ENCODE assay signal across 13 cellular contexts in the genomic region with DNA sequence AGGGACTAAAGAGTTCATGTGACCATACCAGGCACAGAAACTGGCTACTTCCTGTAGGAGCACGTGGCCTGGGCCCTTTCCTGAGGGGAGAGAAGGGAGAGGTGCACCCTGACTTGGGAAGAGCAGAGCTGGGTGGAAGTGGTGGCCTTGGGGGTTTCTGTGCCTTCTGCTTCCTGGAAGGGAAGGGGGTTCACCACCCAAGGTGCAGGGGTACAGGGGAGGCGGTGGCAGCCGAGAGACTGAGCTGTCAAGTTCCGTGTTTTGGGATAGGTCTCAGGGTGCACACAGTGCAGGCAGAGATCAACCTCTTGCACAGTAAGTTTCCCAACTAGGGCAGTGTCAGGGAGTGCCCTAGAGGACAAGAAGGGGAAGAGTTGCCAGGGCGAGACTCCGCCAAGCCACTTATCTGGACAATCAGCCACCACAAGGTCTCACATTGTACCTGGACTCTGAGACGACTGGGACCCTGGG. TPM values are rescaled to one million over a fixed set of nuclear protein-coding genes. Genes with fewer than 3 reads are reported as not detected.
A peak's percentile ranks its signal among the peaks of the same experiment; 100 is the strongest.
DNase-seq lines count a peak whose midpoint lies in the region; ATAC-seq and TF ChIP-seq lines count a peak whose summit lies in the region.
"Had no signal": no experiment of that assay in that cellular context is flagged by ENCODE, and none has a peak within 500 bp of the region (broad histone marks: within the 10 kb centered on the region; RNA-seq: fewer than 3 reads in every experiment).

No MANE protein-coding gene starts in this region.

- H3K4me3 ChIP-seq in right lobe of liver (no peak overlapping the region), thyroid gland (replicated peaks in 1 of 3) (no peak overlapping the region), MG63 (no peak overlapping the region)
- H3K4me3 ChIP-seq: tibial artery had no signal

- no peaks in the 10 kb centered on the region for H3K9me3 ChIP-seq in right lobe of liver
- H3K9me3 ChIP-seq in thyroid gland: no peaks in the 10 kb centered on the region
- no peaks in the 10 kb centered on the region for H3K9me3 ChIP-seq in MG63
- H3K9me3 ChIP-seq: tibial artery had no signal

- no peaks in the 10 kb centered on the region for H3K27me3 Mint-ChIP-seq in activated naive CD4-positive, alpha-beta T cell treated with anti-CD3 and anti-CD28 coated beads for 36 hours (ENCODE audit: low read depth)
- H3K27me3 Mint-ChIP-seq in activated CD8-positive, alpha-beta T cell treated with anti-CD3 and anti-CD28 coated beads, Interleukin-2, amount 10 ng/mL, durations not matched to agents 7 days and 5 days (ENCODE audit: low read depth): no peaks in the 10 kb centered on the region

- peaks cover 12% of the 10 kb centered on the region for H3K36me3 Mint-ChIP-seq in activated naive CD4-positive, alpha-beta T cell treated with anti-CD3 and anti-CD28 coated beads for 36 hours (ENCODE audit: low read depth)
- H3K36me3 Mint-ChIP-seq in activated CD8-positive, alpha-beta T cell treated with anti-CD3 and anti-CD28 coated beads, Interleukin-2, amount 10 ng/mL, durations not matched to agents 7 days and 5 days (ENCODE audit: low read depth): peaks cover 29% of the 10 kb centered on the region

- intact Hi-C loops in activated naive CD4-positive, alpha-beta T cell treated with anti-CD3 and anti-CD28 coated beads for 36 hours (cut with micrococcal nuclease): no loop called here
- intact Hi-C loops in right lobe of liver (cut with DNase I) (no loop called here), thyroid gland (cut with DNase I) (no loop called here)

- DNase-seq in activated naive CD4-positive, alpha-beta T cell treated with anti-CD3 and anti-CD28 coated beads for 36 hours: no peak
- DNase-seq in activated naive CD4-positive, alpha-beta T cell treated with anti-CD3 and anti-CD28 coated beads, Interleukin-2, amount 50 U/mL, for 16 hours: no peak
- no peak for DNase-seq in activated CD8-positive, alpha-beta T cell treated with anti-CD3 and anti-CD28 coated beads, Interleukin-2, amount 10 ng/mL, durations not matched to agents 7 days and 5 days
- DNase-seq in right lobe of liver (peak in 1 of 3 donors; percentile 56), thyroid gland (peak; percentile 65 to 68), MG63 (no peak), SIG-M5 treated with dmso at 0.1 percent for 504 hours (lab: John Stamatoyannopoulos, UW; ENCODE audit: unreplicated experiment) (no peak), activated gamma-delta T cell (lab: John Stamatoyannopoulos, UW) (no peak)
- DNase-seq: AML-193; NCI-H146; stimulated activated CD4-positive, alpha-beta T cell treated with anti-CD3 and anti-CD28 coated beads, Interleukin-2, amount 100 ng/mL, for 24 hours; tibial artery had no signal

- CTCF ChIA-PET in activated naive CD4-positive, alpha-beta T cell treated with anti-CD3 and anti-CD28 coated beads for 36 hours (lab: Charles Lee): no interaction called here
- CTCF ChIA-PET in activated CD8-positive, alpha-beta T cell treated with anti-CD3 and anti-CD28 coated beads, Interleukin-2, amount 10 ng/mL, durations not matched to agents 7 days and 5 days (lab: Charles Lee): no interaction called here

- TF ChIP-seq POLR2A in right lobe of liver (IDR thresholded peaks at IDR 0.05) (no peak), thyroid gland (IDR thresholded peaks at IDR 0.05) (no peak)

- no peak overlapping the region for H3K4me3 Mint-ChIP-seq in activated naive CD4-positive, alpha-beta T cell treated with anti-CD3 and anti-CD28 coated beads for 36 hours
- H3K4me3 Mint-ChIP-seq in activated CD8-positive, alpha-beta T cell treated with anti-CD3 and anti-CD28 coated beads, Interleukin-2, amount 10 ng/mL, durations not matched to agents 7 days and 5 days: no peak overlapping the region
- H3K4me3 Mint-ChIP-seq: neural crest cell had no signal

- H3K9me3 Mint-ChIP-seq in activated naive CD4-positive, alpha-beta T cell treated with anti-CD3 and anti-CD28 coated beads for 36 hours: no peaks in the 10 kb centered on the region
- no peaks in the 10 kb centered on the region for H3K9me3 Mint-ChIP-seq in activated CD8-positive, alpha-beta T cell treated with anti-CD3 and anti-CD28 coated beads, Interleukin-2, amount 10 ng/mL, durations not matched to agents 7 days and 5 days (ENCODE audit: insufficient read depth)
- H3K9me3 Mint-ChIP-seq: neural crest cell had no signal

- H3K27ac Mint-ChIP-seq in activated naive CD4-positive, alpha-beta T cell treated with anti-CD3 and anti-CD28 coated beads for 36 hours: peak overlapping the region; percentile 11
- H3K27ac Mint-ChIP-seq in activated CD8-positive, alpha-beta T cell treated with anti-CD3 and anti-CD28 coated beads, Interleukin-2, amount 10 ng/mL, durations not matched to agents 7 days and 5 days: peak overlapping the region; percentile 46

- no peak for ATAC-seq in activated CD8-positive, alpha-beta T cell treated with anti-CD3 and anti-CD28 coated beads, Interleukin-2, amount 10 ng/mL, durations not matched to agents 7 days and 5 days
- peak; percentile 69 to 87 (median 71) for ATAC-seq in right lobe of liver

- no peak overlapping the region for H3K27ac ChIP-seq in right lobe of liver
- H3K27ac ChIP-seq in thyroid gland: peak overlapping the region in 2 of 3 donors; percentile 21 to 68
- H3K27ac ChIP-seq: tibial artery had no signal

- H3K4me1 Mint-ChIP-seq in activated naive CD4-positive, alpha-beta T cell treated with anti-CD3 and anti-CD28 coated beads for 36 hours (ENCODE audit: low read depth): peaks cover 8% of the 10 kb centered on the region
- H3K4me1 Mint-ChIP-seq in activated CD8-positive, alpha-beta T cell treated with anti-CD3 and anti-CD28 coated beads, Interleukin-2, amount 10 ng/mL, durations not matched to agents 7 days and 5 days (ENCODE audit: low read depth): peaks cover 8% of the 10 kb centered on the region
- H3K4me1 Mint-ChIP-seq: neural crest cell had no signal

- H3K4me1 ChIP-seq in right lobe of liver (peaks cover 0 to 2% (median 0%) of the 10 kb centered on the region in 4 donors), thyroid gland (peaks cover 10 to 28% of the 10 kb centered on the region in 2 donors)

- peaks cover 0 to 40% (median 24%) of the 10 kb centered on the region in 4 donors for H3K36me3 ChIP-seq in right lobe of liver
- peaks cover 32 to 34% of the 10 kb centered on the region in 2 donors for H3K36me3 ChIP-seq in thyroid gland
- peaks cover 2% of the 10 kb centered on the region for H3K36me3 ChIP-seq in MG63

- WGBS in right lobe of liver (ENCODE audit: insufficient coverage, low coverage, low lambda C conversion rate, missing lambda C conversion rate): 17% methylated on average over 1 of the region's 7 CpGs
- 65 to 73% methylated on average over 7 of the region's 7 CpGs for WGBS in thyroid gland, 2 donors

- TF ChIP-seq CTCF in right lobe of liver (IDR thresholded peaks at IDR 0.05): no peak
- peak in 1 of 6 experiments; percentile 23 for TF ChIP-seq CTCF in thyroid gland (IDR thresholded peaks at IDR 0.05)

- POLR2A ChIA-PET in activated CD8-positive, alpha-beta T cell treated with anti-CD3 and anti-CD28 coated beads, Interleukin-2, amount 10 ng/mL, durations not matched to agents 7 days and 5 days (lab: Charles Lee): no interaction called here

- H3K27me3 ChIP-seq in right lobe of liver (no peaks in the 10 kb centered on the region), thyroid gland (no peaks in the 10 kb centered on the region), MG63 (no peaks in the 10 kb centered on the region)
- H3K27me3 ChIP-seq: tibial artery had no signal

RNA-seq across cellular contexts. Expression of a gene that starts 10.1 kb away (rescaled TPM):
- total RNA-seq in activated naive CD4-positive, alpha-beta T cell treated with anti-CD3 and anti-CD28 coated beads for 36 hours: 10 to 100 TPM; 14.3 to 16.9 TPM
- total RNA-seq in activated CD8-positive, alpha-beta T cell treated with anti-CD3 and anti-CD28 coated beads, Interleukin-2, amount 10 ng/mL, durations not matched to agents 7 days and 5 days: 10 to 100 TPM; 33.5 to 38.6 TPM
- 10 to 100 TPM; 26.8 to 38.2 (median 29.1) TPM for total RNA-seq in right lobe of liver
- 10 to 100 TPM; 30.8 to 42.6 (median 38.1) TPM for total RNA-seq in thyroid gland
- total RNA-seq in MG63 (2014; rRNA removed; shearing (Covaris generic); ENCODE audit: low replicate concordance): 5.2 and 9.2 TPM in 2 replicates

RNA-seq across cellular contexts. Expression of a gene that starts 11.0 kb away (rescaled TPM):
- total RNA-seq in activated naive CD4-positive, alpha-beta T cell treated with anti-CD3 and anti-CD28 coated beads for 36 hours: 100 to 1,000 TPM; 117 to 126 TPM
- total RNA-seq in activated CD8-positive, alpha-beta T cell treated with anti-CD3 and anti-CD28 coated beads, Interleukin-2, amount 10 ng/mL, durations not matched to agents 7 days and 5 days: 10 to 100 TPM; 74.7 to 76.4 TPM
- total RNA-seq in right lobe of liver (10 to 100 TPM; 57.8 to 92.8 (median 71.2) TPM), thyroid gland (100 to 1,000 TPM in 2 of 4 donors, 10 to 100 TPM in 2; 94.5 to 137 (median 99.3) TPM)
- 99.8 and 133 TPM in 2 replicates for total RNA-seq in MG63 (2014; rRNA removed; shearing (Covaris generic); ENCODE audit: low replicate concordance)

RNA-seq across cellular contexts. Expression of a gene that starts 14.7 kb away (rescaled TPM):
- total RNA-seq in activated naive CD4-positive, alpha-beta T cell treated with anti-CD3 and anti-CD28 coated beads for 36 hours: 10 to 100 TPM; 43.5 to 48.3 TPM
- 10 to 100 TPM; 24.6 to 28.8 TPM for total RNA-seq in activated CD8-positive, alpha-beta T cell treated with anti-CD3 and anti-CD28 coated beads, Interleukin-2, amount 10 ng/mL, durations not matched to agents 7 days and 5 days
- total RNA-seq in right lobe of liver (10 to 100 TPM; 12.0 to 29.1 (median 17.2) TPM), thyroid gland (10 to 100 TPM; 16.9 to 21.3 (median 19.2) TPM)
- total RNA-seq in MG63 (2014; rRNA removed; shearing (Covaris generic); ENCODE audit: low replicate concordance): 81.1 and 101 TPM in 2 replicates

Comparison
In these comparisons a context has a peak if more than half of its experiments do, and no peak if none do; other contexts are left out.
1. DNase-seq: peak in thyroid gland (2 of 2); none in activated naive CD4-positive, alpha-beta T cell treated with anti-CD3 and anti-CD28 coated beads for 36 hours (single experiment), activated naive CD4-positive, alpha-beta T cell treated with anti-CD3 and anti-CD28 coated beads, Interleukin-2, amount 50 U/mL, for 16 hours (single experiment), activated CD8-positive, alpha-beta T cell treated with anti-CD3 and anti-CD28 coated beads, Interleukin-2, amount 10 ng/mL, durations not matched to agents 7 days and 5 days (single experiment), MG63 (single experiment), SIG-M5 treated with dmso at 0.1 percent for 504 hours (single experiment) and activated gamma-delta T cell (single experiment).
2. H3K27ac ChIP-seq: peak in thyroid gland (2 of 3); none in right lobe of liver (0 of 3).